8 cellular contexts compared by ENCODE assay signal in genomic region chr3:182792901-182793662, GRCh38. TPM values are rescaled to one million over a fixed set of nuclear protein-coding genes. Genes with fewer than 3 reads are reported as not detected.
DNase-seq lines count a peak whose midpoint lies in the region; ATAC-seq and TF ChIP-seq lines count a peak whose summit lies in the region.

ATP11B (plus strand) TSS chr3:182793504; CDS start chr3:182793760, 256 bp downstream.

- H2BK12ac ChIP-seq in trophoblast cell (ENCODE audit: low read length) = no peak within 1 kb of the TSS

- peak within 1 kb of the TSS; percentile 76 for H3K14ac ChIP-seq in trophoblast cell (ENCODE audit: low read length)

- H3K9me3 Mint-ChIP-seq in activated naive CD8-positive, alpha-beta T cell treated with anti-CD3 and anti-CD28 coated beads, Interleukin-2, amount 50 U/mL, for 24 hours = no peaks in the 10 kb centered on the region

- CTCF ChIA-PET in HEK293T (lab: Yijun Ruan, JAX) = no interaction called here

- peaks cover 35% of the 10 kb centered on the region for H3K4me1 Mint-ChIP-seq in activated naive CD8-positive, alpha-beta T cell treated with anti-CD3 and anti-CD28 coated beads, Interleukin-2, amount 50 U/mL, for 24 hours

- peak within 1 kb of the TSS; percentile 94 for H4K8ac ChIP-seq in trophoblast cell (ENCODE audit: low read depth, low read length)

- peaks cover 4% of the 10 kb centered on the region for H3K36me3 Mint-ChIP-seq in activated naive CD8-positive, alpha-beta T cell treated with anti-CD3 and anti-CD28 coated beads, Interleukin-2, amount 50 U/mL, for 24 hours (ENCODE audit: low read depth)

- TF ChIP-seq POLR2A in GM10847 (IDR thresholded peaks at IDR 0.05; ENCODE audit: extremely low read depth, insufficient read length) = peak; percentile 83

- H3K4ac ChIP-seq in trophoblast cell (ENCODE audit: low read depth, low read length) = peak within 1 kb of the TSS; percentile 66

- intact Hi-C loops in tibial artery (cut with DNase I; ENCODE audit: low total_unique reads) = no loop called here

- H3K18ac ChIP-seq in trophoblast cell (ENCODE audit: low read length) = peak within 1 kb of the TSS; percentile 95

- DNase-seq in HEK293T (ENCODE audit: extremely low spot score) (peak; percentile 52), NAMALWA (ENCODE audit: low spot score) (peak; percentile 84), SW480 (ENCODE audit: low spot score) (peak; percentile 78), cardiac muscle cell (ENCODE audit: low read depth in 1 of 2, low spot score in 1 of 2) (peak; percentile 53 to 90), trophoblast cell (peak; percentile 35 to 49), tibial artery (peak; percentile 54 to 83)
- peak; percentile 84 for DNase-seq in activated naive CD8-positive, alpha-beta T cell treated with anti-CD3 and anti-CD28 coated beads, Interleukin-2, amount 50 U/mL, for 24 hours

- H3K4me2 ChIP-seq in trophoblast cell (ENCODE audit: low read length) = peak within 1 kb of the TSS; percentile 86

- peak within 1 kb of the TSS; percentile 73 for H2BK120ac ChIP-seq in trophoblast cell (ENCODE audit: insufficient read depth, low read length, poor library complexity)

- peak within 1 kb of the TSS; percentile 88 for H3K9ac ChIP-seq in trophoblast cell (ENCODE audit: low read length)

- peak within 1 kb of the TSS; percentile 95 for H3K4me3 Mint-ChIP-seq in activated naive CD8-positive, alpha-beta T cell treated with anti-CD3 and anti-CD28 coated beads, Interleukin-2, amount 50 U/mL, for 24 hours

- TF ChIP-seq CTCF in cardiac muscle cell (IDR thresholded peaks at IDR 0.05; ENCODE audit: low read depth, low read length) = no peak
- TF ChIP-seq CTCF in tibial artery (IDR thresholded peaks at IDR 0.05) = peak in 1 of 2 experiments; percentile 7

- peak within 1 kb of the TSS; percentile 92 for H2AFZ ChIP-seq in trophoblast cell (ENCODE audit: insufficient read depth, low read length, poor library complexity)

- H3K23ac ChIP-seq in trophoblast cell (ENCODE audit: low read length) = no peak within 1 kb of the TSS

- H3K27ac Mint-ChIP-seq in activated naive CD8-positive, alpha-beta T cell treated with anti-CD3 and anti-CD28 coated beads, Interleukin-2, amount 50 U/mL, for 24 hours = peak within 1 kb of the TSS; percentile 94

- POLR2A ChIA-PET in HEK293T (lab: Yijun Ruan, JAX) = interaction anchor here (0.9 to 1.4 kb wide), 5 partner anchors 16 to 79 kb away, joined by 3 read pairs; no protein-coding TSS in a partner anchor

- H3K4me3 ChIP-seq in cardiac muscle cell (peak within 1 kb of the TSS; percentile 99), trophoblast cell (ENCODE audit: low read depth, low read length) (peak within 1 kb of the TSS; percentile 93), tibial artery (peak within 1 kb of the TSS; percentile 81 to 84)

- peak within 1 kb of the TSS; percentile 76 for H4K91ac ChIP-seq in trophoblast cell (ENCODE audit: low read depth, low read length)

- H2AK5ac ChIP-seq in trophoblast cell (ENCODE audit: low read length) = no peak within 1 kb of the TSS

- H3K4me1 ChIP-seq in cardiac muscle cell (ENCODE audit: low read depth) (peaks cover 12% of the 10 kb centered on the region), trophoblast cell (ENCODE audit: control insufficient read depth in 1 of 2, insufficient read depth in 2 of 2, low read length in 2 of 2) (no peaks in the 10 kb centered on the region), tibial artery (peaks cover 0 to 17% (median 13%) of the 10 kb centered on the region in 4 donors)

- H3K9me3 ChIP-seq in cardiac muscle cell (ENCODE audit: low read depth) (no peaks in the 10 kb centered on the region), trophoblast cell (ENCODE audit: insufficient read depth, low read depth, low read length) (no peaks in the 10 kb centered on the region), tibial artery (no peaks in the 10 kb centered on the region)

- ATAC-seq in activated naive CD8-positive, alpha-beta T cell treated with anti-CD3 and anti-CD28 coated beads, Interleukin-2, amount 50 U/mL, for 24 hours = peak; percentile 66

- H4K12ac ChIP-seq in trophoblast cell (ENCODE audit: low read depth, low read length) = peak within 1 kb of the TSS; percentile 86

- H3K79me2 ChIP-seq in trophoblast cell (ENCODE audit: control insufficient read depth, insufficient read depth, low read length, poor library complexity) = peaks cover 9% of the 10 kb centered on the region

- H3K36me3 ChIP-seq in cardiac muscle cell = no peaks in the 10 kb centered on the region
- H3K36me3 ChIP-seq in trophoblast cell (ENCODE audit: control insufficient read depth in 1 of 2, insufficient read depth in 2 of 2, low read length in 2 of 2) = peaks cover 0 to 3% of the 10 kb centered on the region in 2 experiments
- no peaks in the 10 kb centered on the region for H3K36me3 ChIP-seq in tibial artery

- peaks cover 11% of the 10 kb centered on the region for H3K79me1 ChIP-seq in trophoblast cell (ENCODE audit: low read length)

- peak within 1 kb of the TSS; percentile 98 for H3K27ac ChIP-seq in cardiac muscle cell
- H3K27ac ChIP-seq in trophoblast cell (ENCODE audit: low read depth, low read length) = peak within 1 kb of the TSS; percentile 48
- H3K27ac ChIP-seq in tibial artery = peak within 1 kb of the TSS; percentile 84 to 88

- H3K27me3 Mint-ChIP-seq in activated naive CD8-positive, alpha-beta T cell treated with anti-CD3 and anti-CD28 coated beads, Interleukin-2, amount 50 U/mL, for 24 hours = no peaks in the 10 kb centered on the region

- WGBS in trophoblast cell (ENCODE audit: extremely low coverage, insufficient coverage, insufficient read length) = no CpG with 5 or more reads among the region's 74 CpGs

- H3K27me3 ChIP-seq in cardiac muscle cell (peaks cover 20% of the 10 kb centered on the region), trophoblast cell (ENCODE audit: insufficient read depth, low read length) (no peaks in the 10 kb centered on the region), tibial artery (no peaks in the 10 kb centered on the region)

- H2BK5ac ChIP-seq in trophoblast cell (ENCODE audit: low read depth, low read length, poor library complexity) = peak within 1 kb of the TSS; percentile 73

TF ChIP-seq in HEK293T, 16 proteins besides CTCF, POLR2A, EP300 and RAD21:
- no peak for TF ChIP-seq FOXK2 (IDR thresholded peaks at IDR 0.05)
- TF ChIP-seq ARNT (IDR thresholded peaks at IDR 0.05) = no peak
- no peak for TF ChIP-seq CTBP1 (IDR thresholded peaks at IDR 0.05; ENCODE audit: borderline replicate concordance)
- TF ChIP-seq ELF4 (IDR thresholded peaks at IDR 0.05) = no peak
- no peak for TF ChIP-seq SUZ12 (IDR thresholded peaks at IDR 0.05)
- TF ChIP-seq PKNOX1 (IDR thresholded peaks at IDR 0.05) = no peak
- no peak for TF ChIP-seq L3MBTL2 (conservative IDR thresholded peaks at IDR 0.05)
- no peak for TF ChIP-seq ZNF384 (IDR thresholded peaks at IDR 0.05)
- TF ChIP-seq FOXA1 (IDR thresholded peaks at IDR 0.05) = no peak
- no peak for TF ChIP-seq SP1 (IDR thresholded peaks at IDR 0.05)

RNA-seq across cellular contexts. Expression of gene ATP11B, which starts in this region (rescaled TPM):
- total RNA-seq in cardiac muscle cell = 44.9 and 79.0 TPM in 2 replicates
- polyA plus RNA-seq in cardiac muscle cell = 11.9 and 17.9 TPM in 2 replicates
- 20.9 and 21.3 TPM in 2 replicates for polyA plus RNA-seq in trophoblast cell (2013)

Comparison
In these comparisons a context has a peak if more than half of its experiments do, and no peak if none do; other contexts are left out.
1. Peak in every context shown above with its lines: DNase-seq, ATAC-seq, H3K4me3 ChIP-seq and H3K27ac ChIP-seq.
2. H3K27ac ChIP-seq: peak in every context shown above with its lines; median percentile 98 in cardiac muscle cell; 86 in tibial artery; 48 in trophoblast cell.